Comparison of ENCODE assay signal across 28 cellular contexts in genomic region chr2:233851169-233851568, GRCh38. TPM values are rescaled to one million over a fixed set of nuclear protein-coding genes. Genes with fewer than 3 reads are reported as not detected.
DNase-seq lines count a peak whose midpoint lies in the region; ATAC-seq, FAIRE-seq and TF ChIP-seq lines count a peak whose summit lies in the region.
"Had no signal": no experiment of that assay in that cellular context is flagged by ENCODE, and none has a peak within 500 bp of the region (broad histone marks: within the 10 kb centered on the region; RNA-seq: fewer than 3 reads in every experiment).

No MANE protein-coding gene starts in this region.

- H3K36me3 Mint-ChIP-seq in T-helper 2 cell treated with Interferon-gamma antibody and Interleukin-4, amounts not matched to agents 5 μg/mL and 100 μg/mL, for 36 hours (ENCODE audit: low read depth) = peaks cover 75% of the 10 kb centered on the region
- H3K36me3 Mint-ChIP-seq in natural killer cell treated with Interleukin-12 subunit alpha and Interleukin-12 subunit beta and Interleukin-15 and Interleukin-18, amount 100 ng/mL, for 72 hours = peaks cover 16% of the 10 kb centered on the region
- no peaks in the 10 kb centered on the region for H3K36me3 Mint-ChIP-seq in natural killer cell

- no TSS peak for BruUV-seq in K562 (replicated peaks; lab: Mats Ljungman, UMichigan)

- H3K9me3 Mint-ChIP-seq in T-helper 2 cell treated with Interferon-gamma antibody and Interleukin-4, amounts not matched to agents 5 μg/mL and 100 μg/mL, for 36 hours = no peaks in the 10 kb centered on the region
- no peaks in the 10 kb centered on the region for H3K9me3 Mint-ChIP-seq in natural killer cell treated with Interleukin-12 subunit alpha and Interleukin-12 subunit beta and Interleukin-15 and Interleukin-18, amount 100 ng/mL, for 72 hours
- H3K9me3 Mint-ChIP-seq in natural killer cell = no peaks in the 10 kb centered on the region
- H3K9me3 Mint-ChIP-seq: CD8-positive, alpha-beta T cell; IgD-negative memory B cell had no signal

- TF ChIP-seq EP300 in K562 (IDR thresholded peaks at IDR 0.05; ENCODE audit: low read length) = no peak

- TF ChIP-seq POLR2A in K562 (conservative IDR thresholded peaks at IDR 0.05) = no peak

- H3K4me2 ChIP-seq in K562 (ENCODE audit: insufficient read depth, low read length) (no peak overlapping the region), osteoblast (ENCODE audit: insufficient read depth, low read length) (no peak overlapping the region)

- H3K79me2 ChIP-seq in K562 (ENCODE audit: control insufficient read depth, insufficient read depth, low read length) = peaks cover 79% of the 10 kb centered on the region
- peaks cover 79% of the 10 kb centered on the region for H3K79me2 ChIP-seq in osteoblast (ENCODE audit: insufficient read depth, low read length)

- no peaks in the 10 kb centered on the region for H3K27me3 Mint-ChIP-seq in T-helper 2 cell treated with Interferon-gamma antibody and Interleukin-4, amounts not matched to agents 5 μg/mL and 100 μg/mL, for 36 hours (ENCODE audit: low read depth)
- H3K27me3 Mint-ChIP-seq in natural killer cell treated with Interleukin-12 subunit alpha and Interleukin-12 subunit beta and Interleukin-15 and Interleukin-18, amount 100 ng/mL, for 72 hours = no peaks in the 10 kb centered on the region
- H3K27me3 Mint-ChIP-seq in natural killer cell (ENCODE audit: low read depth in 2 of 2) = no peaks in the 10 kb centered on the region

- no peak for ATAC-seq in natural killer cell treated with Interleukin-12 subunit alpha and Interleukin-12 subunit beta and Interleukin-15 and Interleukin-18, amount 100 ng/mL, for 72 hours
- no peak for ATAC-seq in natural killer cell
- no peak for ATAC-seq in K562
- no peak for ATAC-seq in GM18867 (IDR thresholded peaks at IDR 0.05; ENCODE audit: unreplicated experiment)
- ATAC-seq: CD8-positive, alpha-beta T cell had no signal

- no peak for FAIRE-seq in K562 (lab: Jason Lieb, UNC)
- FAIRE-seq: G401.6, GM18507, GM19239, H54, RCC 7860 had no signal

- H3K27me3 ChIP-seq in K562 (ENCODE audit: control insufficient read depth in 2 of 2, insufficient read depth in 2 of 2, low read length in 2 of 2) = no peaks in the 10 kb centered on the region
- no peaks in the 10 kb centered on the region for H3K27me3 ChIP-seq in osteoblast (ENCODE audit: insufficient read depth, low read length)
- H3K27me3 ChIP-seq: SJCRH30 had no signal

- TF ChIP-seq CTCF in natural killer cell (IDR thresholded peaks at IDR 0.05) (no peak), K562 (IDR thresholded peaks at IDR 0.05 in 2 of 3, conservative IDR thresholded peaks at IDR 0.05 in 1 of 3; ENCODE audit: insufficient read depth in 2 of 3, low read depth in 1 of 3, low read length in 3 of 3) (no peak), osteoblast (IDR thresholded peaks at IDR 0.05; ENCODE audit: extremely low read depth, low read depth, low read length) (no peak)

- no peak for TF ChIP-seq RAD21 in K562 (CRISPR knock-in tag; conservative IDR thresholded peaks at IDR 0.05 in 1 of 2, IDR thresholded peaks at IDR 0.05 in 1 of 2)

- in situ Hi-C loops in K562 (cut with MboI) = loop anchor here (25.0 kb wide), 1 partner anchor 686 kb away; no protein-coding TSS in a partner anchor

- no peak overlapping the region for H3K9ac ChIP-seq in K562 (ENCODE audit: insufficient read depth in 1 of 2, low read depth in 2 of 2, low read length in 2 of 2)

- peak overlapping the region; percentile 100 for H3K4me3 Mint-ChIP-seq in T-helper 2 cell treated with Interferon-gamma antibody and Interleukin-4, amounts not matched to agents 5 μg/mL and 100 μg/mL, for 36 hours
- H3K4me3 Mint-ChIP-seq in natural killer cell treated with Interleukin-12 subunit alpha and Interleukin-12 subunit beta and Interleukin-15 and Interleukin-18, amount 100 ng/mL, for 72 hours = peak overlapping the region; percentile 39
- H3K4me3 Mint-ChIP-seq in natural killer cell = no peak overlapping the region
- H3K4me3 Mint-ChIP-seq: CD8-positive, alpha-beta T cell had no signal

- H3K27ac ChIP-seq in K562 (ENCODE audit: extremely low read depth, low read depth, low read length) (no peak overlapping the region), osteoblast (ENCODE audit: low read depth, low read length) (no peak overlapping the region)
- H3K27ac ChIP-seq: 22Rv1, SJCRH30 had no signal

- WGBS in K562 (ENCODE audit: insufficient coverage, low coverage, missing lambda C conversion rate) = 92% methylated on average over 6 of the region's 6 CpGs

- CTCF ChIA-PET in K562 (lab: Yijun Ruan, JAX; ENCODE audit: low intra/inter-chr PET ratio) = no interaction called here

- H3K4me1 ChIP-seq in K562 (replicated peaks in 1 of 2; ENCODE audit: control insufficient read depth in 2 of 2, insufficient read depth in 2 of 2, low read length in 2 of 2) = peaks cover 14 to 16% of the 10 kb centered on the region in 2 experiments; a peak in 4 of 5 replicates
- peaks cover 28% of the 10 kb centered on the region for H3K4me1 ChIP-seq in osteoblast (ENCODE audit: insufficient read depth, low read length)

- POLR2A ChIA-PET in K562 (lab: Yijun Ruan, JAX) = interaction anchor here (1.8 to 2.1 kb wide), 2 partner anchors 9 to 12 kb away, joined by 6 to 7 read pairs; no protein-coding TSS in a partner anchor

- intact Hi-C loops in natural killer cell (cut with micrococcal nuclease) = no loop called here
- intact Hi-C loops in K562 (cut with micrococcal nuclease) = loop anchor here (10.0 kb wide), 1 partner anchor 1264 kb away; no protein-coding TSS in a partner anchor

- no peaks in the 10 kb centered on the region for H3K9me3 ChIP-seq in K562 (replicated peaks; ENCODE audit: control insufficient read depth, insufficient read depth, low read depth, low read length)
- no peaks in the 10 kb centered on the region for H3K9me3 ChIP-seq in osteoblast (ENCODE audit: low read depth, low read length)
- H3K9me3 ChIP-seq: SJCRH30 had no signal

- peaks cover 4% of the 10 kb centered on the region for H3K9me1 ChIP-seq in K562 (ENCODE audit: control insufficient read depth, insufficient read depth, low read length)

- H3K4me3 ChIP-seq in K562 = no peak overlapping the region
- H3K4me3 ChIP-seq in osteoblast (ENCODE audit: insufficient read depth, low read length) = no peak overlapping the region
- H3K4me3 ChIP-seq: SJCRH30 had no signal

- peaks cover 74% of the 10 kb centered on the region for H3K36me3 ChIP-seq in K562 (ENCODE audit: control insufficient read depth, insufficient read depth, low read length)
- peaks cover 55% of the 10 kb centered on the region for H3K36me3 ChIP-seq in osteoblast (ENCODE audit: insufficient read depth, low read length)

- H4K20me1 ChIP-seq in K562 (replicated peaks; ENCODE audit: control insufficient read depth, insufficient read depth, low read length) (no peaks in the 10 kb centered on the region), osteoblast (ENCODE audit: insufficient read depth, low read length) (no peaks in the 10 kb centered on the region)

- no peak overlapping the region for H3K27ac Mint-ChIP-seq in T-helper 2 cell treated with Interferon-gamma antibody and Interleukin-4, amounts not matched to agents 5 μg/mL and 100 μg/mL, for 36 hours
- no peak overlapping the region for H3K27ac Mint-ChIP-seq in natural killer cell treated with Interleukin-12 subunit alpha and Interleukin-12 subunit beta and Interleukin-15 and Interleukin-18, amount 100 ng/mL, for 72 hours
- no peak overlapping the region for H3K27ac Mint-ChIP-seq in natural killer cell
- H3K27ac Mint-ChIP-seq: CD8-positive, alpha-beta T cell; IgD-negative memory B cell had no signal

- DNase-seq in T-helper 2 cell treated with Interferon-gamma antibody and Interleukin-4, amounts not matched to agents 5 μg/mL and 100 μg/mL, for 36 hours (ENCODE audit: low spot score) = no peak
- DNase-seq in T-helper 2 cell (no peak), natural killer cell (no peak), K562 (ENCODE audit: extremely low read depth in 1 of 4, low spot score in 3 of 4) (no peak), osteoblast (ENCODE audit: insufficient read length, low spot score, missing footprints) (peak; percentile 23)
- no peak for DNase-seq in natural killer cell treated with Interleukin-12 subunit alpha and Interleukin-12 subunit beta and Interleukin-15 and Interleukin-18, amount 100 ng/mL, for 72 hours (ENCODE audit: low spot score)
- DNase-seq in stimulated activated CD4-positive, alpha-beta T cell treated with anti-CD3 and anti-CD28 coated beads, Interleukin-1b, Interleukin-23, amount 100 ng/mL, for 48 hours = no peak
- DNase-seq: AML-193; C1 segment of cervical spinal cord; CD8-positive, alpha-beta T cell; DMS153; Karpas-422; NCI-H1048; NCI-H1417 treated with DMSO at 0.1 percent for 48 hours; NCI-H187 treated with DMSO at 0.1 percent for 48 hours; NCI-H2107; NCI-H226; NCI-H524; NCI-H774; SJCRH30 had no signal

- H2AFZ ChIP-seq in K562 (ENCODE audit: low read depth, low read length) (no peak overlapping the region), osteoblast (ENCODE audit: low read length) (peak overlapping the region; percentile 72)

- H3K4me1 Mint-ChIP-seq in T-helper 2 cell treated with Interferon-gamma antibody and Interleukin-4, amounts not matched to agents 5 μg/mL and 100 μg/mL, for 36 hours (ENCODE audit: low read depth) = peaks cover 50% of the 10 kb centered on the region
- peaks cover 14 to 31% of the 10 kb centered on the region in 2 donors for H3K4me1 Mint-ChIP-seq in natural killer cell treated with Interleukin-12 subunit alpha and Interleukin-12 subunit beta and Interleukin-15 and Interleukin-18, amount 100 ng/mL, for 72 hours (ENCODE audit: low read depth in 2 of 2)
- peaks cover 20 to 23% of the 10 kb centered on the region in 2 donors for H3K4me1 Mint-ChIP-seq in natural killer cell

RNA-seq across cellular contexts. Expression of gene HJURP, which starts 3.2 kb away (rescaled TPM):
- total RNA-seq in natural killer cell treated with Interleukin-12 subunit alpha and Interleukin-12 subunit beta and Interleukin-15 and Interleukin-18, amount 100 ng/mL, for 72 hours = 10 to 100 TPM; 35.6 to 76.6 TPM
- total RNA-seq in natural killer cell (1 to 10 TPM in 2 of 3 donors, under 1 TPM in 1; 0.87 to 3.2 (median 1.5) TPM), K562 (2014; rRNA removed) (24.2 and 24.5 TPM in 2 replicates), K562 (2014; rRNA removed; fragmentation: Illumina TruSeq; extraction: Trizol) (27.8 and 32.5 TPM in 2 replicates), K562 (2015; rRNA removed; fragmentation: Illumina TruSeq; extraction: Trizol) (27.2 and 28.3 TPM in 2 replicates), K562 (2021) (43.6 and 46.4 TPM in 2 replicates), osteoblast (2.9 and 3.5 TPM in 2 replicates)
- total RNA-seq in K562 (2011; cell fraction: chromatin; rRNA removed; ENCODE audit: low replicate concordance) = 96.3 and 133 TPM in 2 replicates
- total RNA-seq in K562 (2011; cell fraction: nucleolus; rRNA removed) = 51.0 and 52.1 TPM in 2 replicates
- total RNA-seq in K562 (2011; cell fraction: nucleoplasm; rRNA removed) = 61.4 and 63.7 TPM in 2 replicates
- polyA plus RNA-seq in K562 (2011; rRNA removed) (102 and 106 TPM in 2 replicates), K562 (2014; fragmentation: Illumina TruSeq; extraction: Trizol) (40.1 and 43.5 TPM in 2 replicates), K562 (2014; fragmentation: Nextera tagmentation; extraction: Ambion mirVana) (10 to 100 TPM; 13.8 to 19.1 TPM), K562 (2014; rRNA removed) (42.1 and 43.1 TPM in 2 replicates)
- 51.5 and 65.3 TPM in 2 replicates for polyA plus RNA-seq in K562 (2011; cell fraction: cytosol; rRNA removed)
- polyA plus RNA-seq in K562 (2011; cell fraction: nucleus; rRNA removed) = 192 and 256 TPM in 2 replicates
- polyA plus RNA-seq in K562 (2012) = 29.1 and 33.7 TPM in 2 replicates
- 79.6 and 109 TPM in 2 replicates for polyA minus RNA-seq in K562 (2011; rRNA and poly(A)+ RNA removed)
- 42.3 and 61.7 TPM in 2 replicates for polyA minus RNA-seq in K562 (2011; cell fraction: cytosol; rRNA and poly(A)+ RNA removed)
- polyA minus RNA-seq in K562 (2011; cell fraction: nucleus; rRNA and poly(A)+ RNA removed) = 27.7 and 49.7 TPM in 2 replicates
- polyA plus RNA-seq: IgD-negative memory B cell had no signal
